Comparison of ENCODE assay signal across 14 cellular contexts in the genomic region with DNA sequence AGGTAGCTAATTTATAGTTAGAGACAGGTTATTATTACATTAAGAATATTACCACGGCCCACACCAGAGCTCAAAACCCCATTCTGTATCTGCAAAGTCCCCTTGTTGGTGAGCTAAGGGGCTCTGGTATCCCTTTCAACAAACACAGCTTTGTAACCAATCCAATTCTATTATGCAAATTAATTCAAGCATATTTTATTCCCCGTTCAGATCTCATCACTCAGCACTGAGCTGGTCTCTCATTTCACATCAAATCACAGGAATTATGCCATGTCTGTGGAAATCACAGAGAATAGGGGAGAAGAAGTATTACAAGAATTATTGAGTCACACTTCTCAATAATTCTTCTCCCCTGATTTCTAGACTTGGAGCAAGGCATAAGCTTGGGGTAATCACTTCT.
"Had no signal": no experiment of that assay in that cellular context is flagged by ENCODE, and none has a peak within 500 bp of the region (broad histone marks: within the 10 kb centered on the region; RNA-seq: fewer than 3 reads in every experiment).

No MANE protein-coding gene starts in this region.

- H3K4me1 Mint-ChIP-seq: activated CD4-positive, alpha-beta memory T cell treated with anti-CD3 and anti-CD28 coated beads, Interleukin-2, amount 10 ng/mL, durations not matched to agents 7 days and 5 days; natural killer cell; stimulated activated naive CD8-positive, alpha-beta T cell treated with anti-CD3 and anti-CD28 coated beads, Interleukin-15, amount 100 ng/mL, for 72 hours had no signal

- H3K27me3 Mint-ChIP-seq: activated CD4-positive, alpha-beta memory T cell treated with anti-CD3 and anti-CD28 coated beads, Interleukin-2, amount 10 ng/mL, durations not matched to agents 7 days and 5 days; stimulated activated naive CD8-positive, alpha-beta T cell treated with anti-CD3 and anti-CD28 coated beads, Interleukin-15, amount 100 ng/mL, for 72 hours had no signal

- H3K27me3 ChIP-seq: ovary, tibial artery had no signal

- H3K4me3 Mint-ChIP-seq: activated CD4-positive, alpha-beta memory T cell treated with anti-CD3 and anti-CD28 coated beads, Interleukin-2, amount 10 ng/mL, durations not matched to agents 7 days and 5 days; natural killer cell; stimulated activated naive CD8-positive, alpha-beta T cell treated with anti-CD3 and anti-CD28 coated beads, Interleukin-15, amount 100 ng/mL, for 72 hours had no signal

- DNase-seq: activated CD4-positive, alpha-beta memory T cell treated with anti-CD3 and anti-CD28 coated beads, Interleukin-2, amount 10 ng/mL, durations not matched to agents 7 days and 5 days; activated CD8-positive, alpha-beta memory T cell treated with anti-CD3 and anti-CD28 coated beads, Interleukin-2, amount 50 U/mL, for 4 hours; activated naive CD4-positive, alpha-beta T cell; effector memory CD4-positive, alpha-beta T cell; natural killer cell; ovary; stimulated activated CD4-positive, alpha-beta T cell treated with anti-CD3 and anti-CD28 coated beads, Interleukin-15, amount 100 ng/mL, for 24 hours; stimulated activated CD4-positive, alpha-beta T cell treated with anti-CD3 and anti-CD28 coated beads, Interleukin-4, amount 100 ng/mL, for 24 hours; stimulated activated naive CD8-positive, alpha-beta T cell treated with anti-CD3 and anti-CD28 coated beads, Interleukin-15, amount 100 ng/mL, for 72 hours; T-helper 1 cell; tibial artery had no signal

- H3K4me3 ChIP-seq: coronary artery, ovary, tibial artery had no signal

- H3K9me3 ChIP-seq: ovary, tibial artery had no signal

- ATAC-seq: natural killer cell; stimulated activated naive CD8-positive, alpha-beta T cell treated with anti-CD3 and anti-CD28 coated beads, Interleukin-15, amount 100 ng/mL, for 72 hours had no signal

- H3K27ac ChIP-seq: coronary artery, epithelial cell of prostate, ovary, tibial artery, VCaP had no signal

- H3K36me3 ChIP-seq: ovary had no signal

- H3K4me1 ChIP-seq: tibial artery had no signal

- H3K36me3 Mint-ChIP-seq: natural killer cell had no signal

- H3K27ac Mint-ChIP-seq: activated CD4-positive, alpha-beta memory T cell treated with anti-CD3 and anti-CD28 coated beads, Interleukin-2, amount 10 ng/mL, durations not matched to agents 7 days and 5 days; natural killer cell; stimulated activated naive CD8-positive, alpha-beta T cell treated with anti-CD3 and anti-CD28 coated beads, Interleukin-15, amount 100 ng/mL, for 72 hours had no signal
